Comparison of ENCODE assay signal across 11 cellular contexts in the genomic region with DNA sequence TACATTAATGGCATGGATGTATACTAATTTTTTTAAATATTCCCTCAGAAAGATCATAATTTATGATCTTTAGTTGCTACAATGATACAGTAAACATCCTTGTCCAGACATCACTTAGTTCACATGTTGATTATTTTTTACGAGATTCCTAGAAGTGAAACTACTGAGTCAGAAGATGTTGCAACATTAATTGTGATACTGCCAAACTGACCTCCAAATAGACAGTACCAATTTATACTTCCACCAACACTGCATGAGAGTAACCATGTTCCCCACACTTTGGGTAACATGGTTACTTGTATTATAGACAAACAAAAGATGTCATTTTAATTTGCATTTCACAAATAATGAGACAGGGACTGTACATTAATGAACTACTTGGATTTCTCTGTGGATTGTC. TPM values are rescaled to one million over a fixed set of nuclear protein-coding genes. Genes with fewer than 3 reads are reported as not detected.
DNase-seq lines count a peak whose midpoint lies in the region; ATAC-seq and TF ChIP-seq lines count a peak whose summit lies in the region.
"Had no signal": no experiment of that assay in that cellular context is flagged by ENCODE, and none has a peak within 500 bp of the region (broad histone marks: within the 10 kb centered on the region; RNA-seq: fewer than 3 reads in every experiment).

No MANE protein-coding gene starts in this region.

- H2AFZ ChIP-seq in PC-3 (ENCODE audit: low read length) = no peak overlapping the region

- CTCF ChIA-PET in PC-3 (lab: Charles Lee) = no interaction called here

- H3K9me3 ChIP-seq in PC-3 (ENCODE audit: low read length) = no peaks in the 10 kb centered on the region
- no peaks in the 10 kb centered on the region for H3K9me3 ChIP-seq in gastrocnemius medialis
- H3K9me3 ChIP-seq: pancreas had no signal

- BruUV-seq in PC-3 (replicated peaks; lab: Mats Ljungman, UMichigan) = no TSS peak

- no peak overlapping the region for H3K4me2 ChIP-seq in PC-3 (ENCODE audit: low read length)

- in situ Hi-C loops in gastrocnemius medialis (cut with MboI; ENCODE audit: low sequenced_read_pairs in 4 of 4) = loop anchor here in 3 of 4 donors (25.0 kb wide), 1 partner anchor 557 kb away; a partner anchor contains a TSS

- no peaks in the 10 kb centered on the region for H3F3A ChIP-seq in PC-3 (ENCODE audit: low read length, unreplicated experiment)

- H3K4me3 ChIP-seq in PC-3 (ENCODE audit: low read length) = no peak overlapping the region
- no peak overlapping the region for H3K4me3 ChIP-seq in fibroblast of villous mesenchyme (ENCODE audit: low read depth, low read length)
- no peak overlapping the region for H3K4me3 ChIP-seq in gastrocnemius medialis
- H3K4me3 ChIP-seq: pancreas had no signal

- no peak overlapping the region for H3K9ac ChIP-seq in PC-3 (ENCODE audit: low read length)

- TF ChIP-seq POLR2A in gastrocnemius medialis (IDR thresholded peaks at IDR 0.05) = no peak

- H3K4me1 ChIP-seq in PC-3 (ENCODE audit: insufficient read depth, low read length) (peaks cover 8% of the 10 kb centered on the region; the same call in 1 of the 2 replicates), gastrocnemius medialis (no peaks in the 10 kb centered on the region)

- no peaks in the 10 kb centered on the region for H3K9me2 ChIP-seq in PC-3 (replicated peaks; ENCODE audit: low read length)

- H3K27me3 ChIP-seq in PC-3 (ENCODE audit: low read length) (no peaks in the 10 kb centered on the region), gastrocnemius medialis (no peaks in the 10 kb centered on the region)
- H3K27me3 ChIP-seq: pancreas had no signal

- ATAC-seq in GM18520 (IDR thresholded peaks at IDR 0.05; ENCODE audit: unreplicated experiment) (peak; percentile 49), PC-3 (no peak; the same call in 1 of the 2 replicates), gastrocnemius medialis (peak; percentile 56 to 86), GM21447 (IDR thresholded peaks at IDR 0.05; ENCODE audit: unreplicated experiment) (no peak)

- POLR2A ChIA-PET in PC-3 (lab: Charles Lee; ENCODE audit: unreplicated experiment) = no interaction called here

- peaks cover 43% of the 10 kb centered on the region for H3K79me2 ChIP-seq in PC-3 (ENCODE audit: low read length)

- H4K20me1 ChIP-seq in PC-3 (ENCODE audit: low read length) = no peaks in the 10 kb centered on the region

- TF ChIP-seq CTCF in PC-3 (conservative IDR thresholded peaks at IDR 0.05; ENCODE audit: low read depth, low read length) = no peak
- TF ChIP-seq CTCF in fibroblast of villous mesenchyme (IDR thresholded peaks at IDR 0.05; ENCODE audit: insufficient read depth, low read depth, low read length) = no peak
- no peak for TF ChIP-seq CTCF in gastrocnemius medialis (IDR thresholded peaks at IDR 0.05 in 4 of 5, conservative IDR thresholded peaks at IDR 0.05 in 1 of 5)

- no peak overlapping the region for H3K27ac ChIP-seq in PC-3 (ENCODE audit: low read length)
- no peak overlapping the region for H3K27ac ChIP-seq in gastrocnemius medialis
- H3K27ac ChIP-seq: pancreas had no signal

- H3K36me3 ChIP-seq in PC-3 (ENCODE audit: low read depth, low read length) (peaks cover 29% of the 10 kb centered on the region), gastrocnemius medialis (peaks cover 0 to 51% of the 10 kb centered on the region in 2 donors)

- DNase-seq in PC-3 (peak; percentile 43), fibroblast of villous mesenchyme (ENCODE audit: low read depth) (peak; percentile 95), gastrocnemius medialis (no peak), NCI-H69 (lab: John Stamatoyannopoulos, UW) (no peak), SKM-1 (lab: John Stamatoyannopoulos, UW; ENCODE audit: unreplicated experiment) (no peak)
- DNase-seq: cerebellar nuclear complex, Karpas-422, NCI-H524 treated with DMSO at 0.1 percent for 48 hours, pancreas had no signal

- intact Hi-C loops in PC-3 (cut with micrococcal nuclease) (no loop called here), gastrocnemius medialis (cut with DNase I; ENCODE audit: low total_unique reads) (no loop called here)

RNA-seq across cellular contexts. Expression of a gene that starts 19.6 kb away (rescaled TPM):
- total RNA-seq in PC-3 (2014; rRNA removed) (14.3 and 18.2 TPM in 2 replicates), fibroblast of villous mesenchyme (18.7 and 43.2 TPM in 2 replicates), gastrocnemius medialis (10 to 100 TPM; 14.0 to 18.7 (median 15.8) TPM)

RNA-seq across cellular contexts. Expression of a gene that starts 19.7 kb away (rescaled TPM):
- total RNA-seq in PC-3 (2014; rRNA removed) = 5.2 and 8.7 TPM in 2 replicates
- 11.0 and 18.1 TPM in 2 replicates for total RNA-seq in fibroblast of villous mesenchyme
- total RNA-seq in gastrocnemius medialis = 10 to 100 TPM in 3 of 4 donors, 1 to 10 TPM in 1; 6.0 to 27.3 (median 13.9) TPM

Comparison
In these comparisons a context has a peak if more than half of its experiments do, and no peak if none do; other contexts are left out.
1. ATAC-seq: peak in GM18520 (single experiment) and gastrocnemius medialis (2 of 2); none in PC-3 (single experiment) and GM21447 (single experiment).
2. DNase-seq: peak in PC-3 (single experiment) and fibroblast of villous mesenchyme (single experiment); none in gastrocnemius medialis (0 of 2), NCI-H69 (single experiment) and SKM-1 (single experiment).